In genomic region chr15:63373866-63374548, GRCh38 we compare ENCODE assay signal across 15 cellular contexts. TPM values are rescaled to one million over a fixed set of nuclear protein-coding genes. Genes with fewer than 3 reads are reported as not detected.
DNase-seq lines count a peak whose midpoint lies in the region; ATAC-seq, FAIRE-seq and TF ChIP-seq lines count a peak whose summit lies in the region.
"Had no signal": no experiment of that assay in that cellular context is flagged by ENCODE, and none has a peak within 500 bp of the region (broad histone marks: within the 10 kb centered on the region; RNA-seq: fewer than 3 reads in every experiment).

No MANE protein-coding gene starts in this region.

- H3F3A ChIP-seq in SK-N-SH (replicated peaks; ENCODE audit: insufficient read depth) = peaks cover 40% of the 10 kb centered on the region

- no peak for DNase-seq in SK-N-SH
- no peak for DNase-seq in K562 (ENCODE audit: extremely low read depth in 1 of 4, low spot score in 3 of 4)
- DNase-seq in NCI-H1092 (lab: John Stamatoyannopoulos, UW) = no peak
- DNase-seq: activated naive CD8-positive, alpha-beta T cell treated with anti-CD3 and anti-CD28 coated beads, Interleukin-2, amount 10 ng/mL, durations not matched to agents 7 days and 5 days; activated T-cell treated with anti-CD3 and anti-CD28 coated beads, Interleukin-2, amount 50 U/mL, for 1 hour; gastrocnemius medialis; NCI-H2081 treated with DMSO at 0.1 percent for 48 hours; NCI-H510A had no signal

- ATAC-seq in SK-N-SH treated with all-trans-retinoic acid at 6 μM for 48 hours = no peak
- ATAC-seq in K562 = no peak
- ATAC-seq in GM18517 (IDR thresholded peaks at IDR 0.05; ENCODE audit: unreplicated experiment) = no peak
- ATAC-seq in GM18867 (IDR thresholded peaks at IDR 0.05; ENCODE audit: unreplicated experiment) = no peak
- ATAC-seq: gastrocnemius medialis had no signal

- POLR2A ChIA-PET in SK-N-SH (lab: Yijun Ruan, JAX) = no interaction called here
- POLR2A ChIA-PET in K562 (lab: Yijun Ruan, JAX) = interaction anchor here (1.2 kb wide), 1 partner anchor 16 kb away, joined by 4 read pairs; no protein-coding TSS in a partner anchor

- H3K27me3 ChIP-seq in SK-N-SH (ENCODE audit: insufficient read depth) (no peaks in the 10 kb centered on the region), K562 (ENCODE audit: control insufficient read depth in 2 of 2, insufficient read depth in 2 of 2, low read length in 2 of 2) (no peaks in the 10 kb centered on the region), layer of hippocampus (ENCODE audit: control insufficient read depth, insufficient read depth, low read length) (no peaks in the 10 kb centered on the region), subcutaneous abdominal adipose tissue (ENCODE audit: control insufficient read depth in 5 of 5, insufficient read depth in 4 of 5, low read length in 5 of 5) (peaks cover 0 to 13% (median 0%) of the 10 kb centered on the region in 5 donors)

- no peak overlapping the region for H3K9ac ChIP-seq in SK-N-SH
- no peak overlapping the region; a peak in 1 of 4 replicates for H3K9ac ChIP-seq in K562 (ENCODE audit: insufficient read depth in 1 of 2, low read depth in 2 of 2, low read length in 2 of 2)
- H3K9ac ChIP-seq in subcutaneous abdominal adipose tissue (ENCODE audit: low read length in 5 of 5) = no peak overlapping the region

- H3K9me2 ChIP-seq in SK-N-SH = no peaks in the 10 kb centered on the region

- H3K4me2 ChIP-seq in SK-N-SH (peak overlapping the region; percentile 71), K562 (ENCODE audit: insufficient read depth, low read length) (no peak overlapping the region)

- H4K20me1 ChIP-seq in SK-N-SH (ENCODE audit: insufficient read depth) (no peaks in the 10 kb centered on the region), K562 (replicated peaks; ENCODE audit: control insufficient read depth, insufficient read depth, low read length) (no peaks in the 10 kb centered on the region)

- H3K79me2 ChIP-seq in SK-N-SH (ENCODE audit: insufficient read depth) (peaks cover 47% of the 10 kb centered on the region), K562 (ENCODE audit: control insufficient read depth, insufficient read depth, low read length) (no peaks in the 10 kb centered on the region)

- no peak for TF ChIP-seq RAD21 in SK-N-SH (IDR thresholded peaks at IDR 0.05; ENCODE audit: low read length)
- TF ChIP-seq RAD21 in K562 (CRISPR knock-in tag; conservative IDR thresholded peaks at IDR 0.05 in 1 of 2, IDR thresholded peaks at IDR 0.05 in 1 of 2) = no peak

- H3K36me3 ChIP-seq in SK-N-SH (replicated peaks in 1 of 2; ENCODE audit: control insufficient read depth in 1 of 2, insufficient read depth in 2 of 2, low read length in 1 of 2) = no peaks in the 10 kb centered on the region
- H3K36me3 ChIP-seq in K562 (ENCODE audit: control insufficient read depth, insufficient read depth, low read length) = no peaks in the 10 kb centered on the region
- H3K36me3 ChIP-seq in subcutaneous abdominal adipose tissue (ENCODE audit: control insufficient read depth in 5 of 5, insufficient read depth in 5 of 5, low read length in 5 of 5) = no peaks in the 10 kb centered on the region
- H3K36me3 ChIP-seq: gastrocnemius medialis had no signal

- H3K4me3 ChIP-seq in SK-N-SH (ENCODE audit: low read depth in 2 of 2, low read length in 1 of 2) = no peak overlapping the region
- no peak overlapping the region for H3K4me3 ChIP-seq in K562
- no peak overlapping the region for H3K4me3 ChIP-seq in subcutaneous abdominal adipose tissue (ENCODE audit: low read depth in 1 of 5, low read length in 5 of 5)
- H3K4me3 ChIP-seq: gastrocnemius medialis had no signal

- 96% methylated on average over 9 of the region's 9 CpGs for WGBS in SK-N-SH (ENCODE audit: low lambda C conversion rate)
- 48% methylated on average over 8 of the region's 9 CpGs for WGBS in K562 (ENCODE audit: insufficient coverage, low coverage, missing lambda C conversion rate)

- H2AFZ ChIP-seq in SK-N-SH (ENCODE audit: low read depth) = no peak overlapping the region
- H2AFZ ChIP-seq in K562 (ENCODE audit: low read depth, low read length) = peak overlapping the region; percentile 53

- TF ChIP-seq CTCF in SK-N-SH (IDR thresholded peaks at IDR 0.05) = no peak
- TF ChIP-seq CTCF in K562 (IDR thresholded peaks at IDR 0.05 in 2 of 3, conservative IDR thresholded peaks at IDR 0.05 in 1 of 3; ENCODE audit: insufficient read depth in 2 of 3, low read depth in 1 of 3, low read length in 3 of 3) = no peak

- peaks cover 20 to 52% of the 10 kb centered on the region in 2 experiments; a peak in 3 of 4 replicates for H3K4me1 ChIP-seq in SK-N-SH (ENCODE audit: control insufficient read depth in 1 of 2, insufficient read depth in 2 of 2, low read depth in 1 of 2, low read length in 1 of 2)
- H3K4me1 ChIP-seq in K562 (replicated peaks in 1 of 2; ENCODE audit: control insufficient read depth in 2 of 2, insufficient read depth in 2 of 2, low read length in 2 of 2) = peaks cover 29 to 43% of the 10 kb centered on the region in 2 experiments
- peaks cover 4 to 31% (median 26%) of the 10 kb centered on the region in 5 donors for H3K4me1 ChIP-seq in subcutaneous abdominal adipose tissue (ENCODE audit: control insufficient read depth in 5 of 5, insufficient read depth in 5 of 5, low read length in 5 of 5)

- in situ Hi-C loops in K562 (cut with MboI) = no loop called here

- FAIRE-seq in K562 (lab: Jason Lieb, UNC) = peak; percentile 6
- FAIRE-seq: GM18507 had no signal

- TF ChIP-seq EP300 in SK-N-SH (IDR thresholded peaks at IDR 0.05; ENCODE audit: borderline replicate concordance in 1 of 2, low read depth in 1 of 2, low read length in 1 of 2) (no peak), K562 (IDR thresholded peaks at IDR 0.05; ENCODE audit: low read length) (no peak)

- H3K27ac ChIP-seq in SK-N-SH (ENCODE audit: low read depth in 2 of 2, low read length in 1 of 2) (peak overlapping the region in 1 of 2 experiments; percentile 88; a peak in 2 of 4 replicates), K562 (ENCODE audit: extremely low read depth, low read depth, low read length) (no peak overlapping the region), layer of hippocampus (ENCODE audit: low read depth, low read length) (peak overlapping the region; percentile 42), subcutaneous abdominal adipose tissue (ENCODE audit: low read depth, low read length) (peak overlapping the region; percentile 24)
- H3K27ac ChIP-seq: 22Rv1, gastrocnemius medialis had no signal

- no peak for TF ChIP-seq POLR2A in K562 (conservative IDR thresholded peaks at IDR 0.05)

- no peaks in the 10 kb centered on the region for H3K9me1 ChIP-seq in K562 (ENCODE audit: control insufficient read depth, insufficient read depth, low read length)

- no peaks in the 10 kb centered on the region for H3K9me3 ChIP-seq in SK-N-SH
- no peaks in the 10 kb centered on the region for H3K9me3 ChIP-seq in K562 (replicated peaks; ENCODE audit: control insufficient read depth, insufficient read depth, low read depth, low read length)
- no peaks in the 10 kb centered on the region for H3K9me3 ChIP-seq in subcutaneous abdominal adipose tissue (ENCODE audit: control insufficient read depth in 5 of 5, low read length in 5 of 5)
- H3K9me3 ChIP-seq: gastrocnemius medialis had no signal

- CTCF ChIA-PET in SK-N-SH (lab: Yijun Ruan, JAX) = no interaction called here
- CTCF ChIA-PET in K562 (lab: Yijun Ruan, JAX; ENCODE audit: low intra/inter-chr PET ratio) = no interaction called here

- intact Hi-C loops in K562 (cut with micrococcal nuclease) = no loop called here

- no TSS peak for BruUV-seq in K562 (replicated peaks; lab: Mats Ljungman, UMichigan)

TF ChIP-seq in SK-N-SH treated with all-trans-retinoic acid at 6 μM for 48 hours, 23 proteins besides CTCF, POLR2A, EP300 and RAD21 (continues in another document):
- TF ChIP-seq SNAI2 (CRISPR knock-in tag; IDR thresholded peaks at IDR 0.05) = no peak
- no peak for TF ChIP-seq PPARA (CRISPR knock-in tag; IDR thresholded peaks at IDR 0.05; ENCODE audit: borderline replicate concordance)
- no peak for TF ChIP-seq RARB (CRISPR knock-in tag; IDR thresholded peaks at IDR 0.05)
- TF ChIP-seq CSDC2 (CRISPR knock-in tag; IDR thresholded peaks at IDR 0.05) = no peak
- TF ChIP-seq GLIS3 (CRISPR knock-in tag; IDR thresholded peaks at IDR 0.05) = no peak
- no peak for TF ChIP-seq OSR1 (CRISPR knock-in tag; IDR thresholded peaks at IDR 0.05)
- no peak for TF ChIP-seq ZFP30 (CRISPR knock-in tag; IDR thresholded peaks at IDR 0.05)

TF ChIP-seq in K562, 482 proteins besides CTCF, POLR2A, EP300 and RAD21:
- peak; percentile 25; the same call in 1 of the 2 replicates for TF ChIP-seq HLTF (IDR thresholded peaks at IDR 0.05)
- TF ChIP-seq ZBTB8A (IDR thresholded peaks at IDR 0.05; ENCODE audit: partially characterized antibody) = no peak
- TF ChIP-seq KDM1A (IDR thresholded peaks at IDR 0.05) = 0 out of 4 replicates have a peak, but pooled peaks of 1 of the 2 experiments have one; percentile 26
- TF ChIP-seq BCOR (IDR thresholded peaks at IDR 0.05) = peak; percentile 51; the same call in 1 of the 2 replicates
- 0 out of 2 replicates have a peak, but pooled peaks have one; percentile 66 for TF ChIP-seq SMARCA5 (IDR thresholded peaks at IDR 0.05)
- TF ChIP-seq HDAC6 (IDR thresholded peaks at IDR 0.05; ENCODE audit: low read depth, low read length) = no peak
- TF ChIP-seq ZFP36 (IDR thresholded peaks at IDR 0.05; ENCODE audit: low read depth, low read length, partially characterized antibody) = peak; percentile 89
TF ChIP-seq in K562: peak in this region for 5.

RNA-seq across cellular contexts. Expression of gene CA12, which starts 7.6 kb away (rescaled TPM):
- polyA plus RNA-seq in SK-N-SH (2012; rRNA removed) = 39.4 and 44.3 TPM in 2 replicates
- polyA plus RNA-seq in SK-N-SH (2012; cell fraction: cytosol; rRNA removed) = 32.6 and 41.3 TPM in 2 replicates
- polyA plus RNA-seq in SK-N-SH (2012; cell fraction: nucleus; rRNA removed) = 25.4 and 33.6 TPM in 2 replicates
- 0.25 and 0.33 TPM in 2 replicates for total RNA-seq in K562 (2011; cell fraction: chromatin; rRNA removed; ENCODE audit: low replicate concordance)
- not detected in 2 replicates for total RNA-seq in K562 (2011; cell fraction: nucleolus; rRNA removed)
- not detected in 2 replicates for total RNA-seq in K562 (2011; cell fraction: nucleoplasm; rRNA removed)
- 0.16 and 0.18 TPM in 2 replicates for total RNA-seq in K562 (2014; rRNA removed)
- 0.07 and 0.13 TPM in 2 replicates for total RNA-seq in K562 (2014; rRNA removed; fragmentation: Illumina TruSeq; extraction: Trizol)
- 0.22 and 0.23 TPM in 2 replicates for total RNA-seq in K562 (2015; rRNA removed; fragmentation: Illumina TruSeq; extraction: Trizol)
- 0.07 and 0.09 TPM in 2 replicates for total RNA-seq in K562 (2021)
- polyA plus RNA-seq in K562 (2011; rRNA removed) = 0.01 and 0.05 TPM in 2 replicates
- 0.09 TPM in 1 of 2 replicates, not detected in the other for polyA plus RNA-seq in K562 (2011; cell fraction: cytosol; rRNA removed)
- polyA plus RNA-seq in K562 (2011; cell fraction: nucleus; rRNA removed) = 0.11 and 0.42 TPM in 2 replicates
- polyA plus RNA-seq in K562 (2012) = 0.72 and 5.0 TPM in 2 replicates
- polyA plus RNA-seq in K562 (2014; fragmentation: Illumina TruSeq; extraction: Trizol) = 0.19 and 0.47 TPM in 2 replicates
- polyA plus RNA-seq in K562 (2014; fragmentation: Nextera tagmentation; extraction: Ambion mirVana) = under 1 TPM in 1 of 2 experiments, not detected in 1; 0.11 TPM
- 0.78 and 0.89 TPM in 2 replicates for polyA plus RNA-seq in K562 (2014; rRNA removed)
- polyA minus RNA-seq in K562 (2011; rRNA and poly(A)+ RNA removed) = 0.04 and 0.12 TPM in 2 replicates
- not detected in 2 replicates for polyA minus RNA-seq in K562 (2011; cell fraction: cytosol; rRNA and poly(A)+ RNA removed)
- polyA minus RNA-seq in K562 (2011; cell fraction: nucleus; rRNA and poly(A)+ RNA removed) = 0.11 TPM in 1 of 2 replicates, not detected in the other
- total RNA-seq: activated naive CD8-positive, alpha-beta T cell treated with anti-CD3 and anti-CD28 coated beads, Interleukin-2, amount 10 ng/mL, durations not matched to agents 7 days and 5 days had no signal

Comparison
In these comparisons a context has a peak if more than half of its experiments do, and no peak if none do; other contexts are left out.
1. RNA of gene CA12, which starts 7.6 kb away (polyA plus RNA-seq): 25.4 to 44.3 TPM in SK-N-SH; 0.01 to 5.0 TPM in K562; every median in the first group is over 4 times any median in the second.